ENCODE assay signal across 27 cellular contexts in genomic region chr17:57071991-57072944, GRCh38. TPM values are rescaled to one million over a fixed set of nuclear protein-coding genes. Genes with fewer than 3 reads are reported as not detected.
DNase-seq lines count a peak whose midpoint lies in the region; ATAC-seq, FAIRE-seq and TF ChIP-seq lines count a peak whose summit lies in the region.
"Had no signal": no experiment of that assay in that cellular context is flagged by ENCODE, and none has a peak within 500 bp of the region (broad histone marks: within the 10 kb centered on the region; RNA-seq: fewer than 3 reads in every experiment).

No MANE protein-coding gene starts in this region.

- H3K4ac ChIP-seq in H1 (replicated peaks; ENCODE audit: insufficient read length, low read depth, low read length): no peak overlapping the region

- H3K56ac ChIP-seq in H1 (replicated peaks; ENCODE audit: insufficient read length, low read depth, low read length): no peak overlapping the region

- POLR2A ChIA-PET in SK-N-SH (lab: Yijun Ruan, JAX) (interaction anchor here (0.8 to 1.8 kb wide), 2 partner anchors 12 to 35 kb away, joined by 3 to 8 read pairs; partner anchors contain the start of gene AKAP1), H1 (lab: Charles Lee; ENCODE audit: partially characterized antibody) (interaction anchor here (0.7 to 2.9 kb wide), 5 partner anchors 9 to 21 kb away, joined by 3 to 21 read pairs (median 4); partner anchors contain the start of gene AKAP1)

- peaks cover 15% of the 10 kb centered on the region for H3K27me3 ChIP-seq in SK-N-SH (ENCODE audit: insufficient read depth)
- H3K27me3 ChIP-seq in H1 (replicated peaks in 1 of 4; ENCODE audit: control insufficient read depth in 3 of 4, extremely low read depth in 1 of 4, insufficient read depth in 3 of 4, low read length in 3 of 4): no peaks in the 10 kb centered on the region
- H3K27me3 ChIP-seq: cardiac muscle cell, right atrium auricular region had no signal

- H2BK120ac ChIP-seq in H1 (replicated peaks; ENCODE audit: low read depth, low read length): peak overlapping the region; percentile 89

- H3K79me1 ChIP-seq in H1 (ENCODE audit: low read depth, low read length): no peaks in the 10 kb centered on the region

- no peak overlapping the region; the same call in 1 of the 2 replicates for H2BK5ac ChIP-seq in H1 (ENCODE audit: low read depth, low read length)

- H2BK20ac ChIP-seq in H1 (ENCODE audit: low read length): no peak overlapping the region

- H3K4me2 ChIP-seq in SK-N-SH (no peak overlapping the region), H1 (ENCODE audit: insufficient read depth in 1 of 2, low read depth in 2 of 2, low read length in 2 of 2) (peak overlapping the region in 1 of 2 experiments; percentile 23; a peak in 2 of 4 replicates)

- H2AK5ac ChIP-seq in H1 (ENCODE audit: low read depth, low read length): no peak overlapping the region

- peak; percentile 39 for DNase-seq in SK-N-SH
- no peak for DNase-seq in H1 (ENCODE audit: low read depth in 1 of 2, low spot score in 2 of 2)
- DNase-seq in effector CD8-positive, alpha-beta T cell (lab: John Stamatoyannopoulos, UW): no peak
- no peak for DNase-seq in activated naive CD8-positive, alpha-beta T cell treated with anti-CD3 and anti-CD28 coated beads, Interleukin-2, amount 50 U/mL, for 24 hours
- DNase-seq in COR-L47 (lab: John Stamatoyannopoulos, UW): no peak
- no peak for DNase-seq in stimulated activated CD4-positive, alpha-beta T cell treated with anti-CD3 and anti-CD28 coated beads, Interleukin-4, amount 100 ng/mL, for 4 hours
- DNase-seq: 8988T; activated CD4-positive, alpha-beta T cell treated with anti-CD3 and anti-CD28 coated beads, Interleukin-2, amount 10 ng/mL, durations not matched to agents 7 days and 5 days; activated naive CD4-positive, alpha-beta T cell treated with anti-CD3 and anti-CD28 coated beads for 36 hours; activated T-cell treated with anti-CD3 and anti-CD28 coated beads, Interleukin-2, amount 50 U/mL, for 72 hours; CD8-positive, alpha-beta T cell; DMS153; Karpas-422; left colon; naive B cell; NCI-H1048; NCI-H187 treated with DMSO at 0.1 percent for 48 hours; NCI-H2227 treated with DMSO at 0.1 percent for 48 hours; T-helper 17 cell had no signal

- CTCF ChIA-PET in SK-N-SH (lab: Yijun Ruan, JAX): interaction anchor here (0.6 to 3.4 kb wide), 9 partner anchors 9 to 510 kb away, joined by 3 to 12 read pairs (median 4); no protein-coding TSS in a partner anchor
- CTCF ChIA-PET in H1 (lab: Charles Lee; ENCODE audit: partially characterized antibody): interaction anchor here (0.7 to 2.8 kb wide), 14 partner anchors 8 to 1231 kb away, joined by 3 to 15 read pairs (median 3); partner anchors contain the start of gene AKAP1

- H3K9me2 ChIP-seq in SK-N-SH: no peaks in the 10 kb centered on the region

- TF ChIP-seq EP300 in SK-N-SH (IDR thresholded peaks at IDR 0.05; ENCODE audit: borderline replicate concordance in 1 of 2, low read depth in 1 of 2, low read length in 1 of 2) (peak in 1 of 2 experiments; percentile 49; a peak in 1 of 4 replicates), H1 (IDR thresholded peaks at IDR 0.05; ENCODE audit: borderline replicate concordance in 1 of 2, low read depth in 2 of 2, low read length in 2 of 2) (no peak)

- 51% methylated on average over 5 of the region's 5 CpGs for WGBS in SK-N-SH (ENCODE audit: low lambda C conversion rate)
- WGBS in H1 (ENCODE audit: extremely low coverage in 1 of 2, insufficient coverage in 1 of 2, insufficient read length in 1 of 2, insufficient replicate concordance in 2 of 2, low coverage in 1 of 2, low lambda C conversion rate in 2 of 2, missing lambda C conversion rate in 1 of 2), 2 experiments: 8% methylated on average over 5 of the region's 5 CpGs; no CpG with 5 or more reads in 1 of the 2 experiments
- WGBS in mesodermal cell (ENCODE audit: insufficient coverage in 2 of 2), 2 experiments: 23 to 24% methylated on average over 2 to 3 of the region's 5 CpGs

- no peak overlapping the region for H3K14ac ChIP-seq in H1 (ENCODE audit: insufficient read length)

- no peak overlapping the region for H3K23ac ChIP-seq in H1 (ENCODE audit: insufficient read length)

- no peak for TF ChIP-seq POLR2A in H1 (IDR thresholded peaks at IDR 0.05; ENCODE audit: control extremely low read depth in 1 of 2, low read depth in 2 of 2, low read length in 2 of 2)

- H3K27ac Mint-ChIP-seq in activated naive CD8-positive, alpha-beta T cell treated with anti-CD3 and anti-CD28 coated beads, Interleukin-2, amount 50 U/mL, for 24 hours: no peak overlapping the region
- H3K27ac Mint-ChIP-seq: activated CD4-positive, alpha-beta T cell treated with anti-CD3 and anti-CD28 coated beads, Interleukin-2, amount 10 ng/mL, durations not matched to agents 7 days and 5 days; activated naive CD4-positive, alpha-beta T cell treated with anti-CD3 and anti-CD28 coated beads for 36 hours; activated T-cell treated with anti-CD3 and anti-CD28 coated beads, Interleukin-2, amount 50 U/mL, for 72 hours; CD8-positive, alpha-beta T cell; memory B cell; naive B cell; T-helper 17 cell; type B pancreatic cell had no signal

- no peak for ATAC-seq in SK-N-SH treated with all-trans-retinoic acid at 6 μM for 48 hours
- no peak for ATAC-seq in activated naive CD8-positive, alpha-beta T cell treated with anti-CD3 and anti-CD28 coated beads, Interleukin-2, amount 50 U/mL, for 24 hours
- ATAC-seq: activated T-cell treated with anti-CD3 and anti-CD28 coated beads, Interleukin-2, amount 50 U/mL, for 72 hours; CD8-positive, alpha-beta T cell; left colon; T-helper 17 cell had no signal

- H2BK15ac ChIP-seq in H1 (ENCODE audit: low read length): no peak overlapping the region

- no peaks in the 10 kb centered on the region for H3K4me1 Mint-ChIP-seq in activated naive CD8-positive, alpha-beta T cell treated with anti-CD3 and anti-CD28 coated beads, Interleukin-2, amount 50 U/mL, for 24 hours
- H3K4me1 Mint-ChIP-seq: activated CD4-positive, alpha-beta T cell treated with anti-CD3 and anti-CD28 coated beads, Interleukin-2, amount 10 ng/mL, durations not matched to agents 7 days and 5 days; T-helper 17 cell had no signal

- no peaks in the 10 kb centered on the region for H3K23me2 ChIP-seq in H1 (ENCODE audit: low read depth, low read length)

- H4K8ac ChIP-seq in H1 (ENCODE audit: extremely low read depth, insufficient read depth, low read length): no peak overlapping the region

- no peaks in the 10 kb centered on the region for H3K4me1 ChIP-seq in SK-N-SH (ENCODE audit: control insufficient read depth in 1 of 2, insufficient read depth in 2 of 2, low read depth in 1 of 2, low read length in 1 of 2)
- H3K4me1 ChIP-seq in H1 (replicated peaks in 1 of 4; ENCODE audit: control insufficient read depth in 3 of 4, insufficient read depth in 4 of 4, low read length in 3 of 4): peaks cover 0 to 15% (median 8%) of the 10 kb centered on the region in 4 experiments; a peak in 5 of 7 replicates
- peaks cover 4% of the 10 kb centered on the region for H3K4me1 ChIP-seq in mesodermal cell (ENCODE audit: control insufficient read depth, insufficient read depth, low read length, poor library complexity, severe bottlenecking)
- H3K4me1 ChIP-seq: right atrium auricular region had no signal

- H3K79me2 ChIP-seq in SK-N-SH (ENCODE audit: insufficient read depth) (no peaks in the 10 kb centered on the region), H1 (ENCODE audit: control insufficient read depth in 1 of 2, insufficient read depth in 2 of 2, low read length in 2 of 2) (no peaks in the 10 kb centered on the region)

- TF ChIP-seq CTCF in SK-N-SH (IDR thresholded peaks at IDR 0.05): no peak
- TF ChIP-seq CTCF in H1 (IDR thresholded peaks at IDR 0.05; ENCODE audit: control extremely low read depth in 1 of 3, insufficient read depth in 1 of 3, low read depth in 1 of 3, low read length in 3 of 3): no peak

- H2BK12ac ChIP-seq in H1 (ENCODE audit: low read depth, low read length): no peak overlapping the region

- no peaks in the 10 kb centered on the region for H3K9me3 Mint-ChIP-seq in activated naive CD8-positive, alpha-beta T cell treated with anti-CD3 and anti-CD28 coated beads, Interleukin-2, amount 50 U/mL, for 24 hours
- H3K9me3 Mint-ChIP-seq: activated CD4-positive, alpha-beta T cell treated with anti-CD3 and anti-CD28 coated beads, Interleukin-2, amount 10 ng/mL, durations not matched to agents 7 days and 5 days; activated naive CD4-positive, alpha-beta T cell treated with anti-CD3 and anti-CD28 coated beads for 36 hours; activated T-cell treated with anti-CD3 and anti-CD28 coated beads, Interleukin-2, amount 50 U/mL, for 72 hours; CD8-positive, alpha-beta T cell; memory B cell; naive B cell; type B pancreatic cell had no signal

- no peak overlapping the region for H3K4me3 Mint-ChIP-seq in activated naive CD8-positive, alpha-beta T cell treated with anti-CD3 and anti-CD28 coated beads, Interleukin-2, amount 50 U/mL, for 24 hours
- H3K4me3 Mint-ChIP-seq: activated CD4-positive, alpha-beta T cell treated with anti-CD3 and anti-CD28 coated beads, Interleukin-2, amount 10 ng/mL, durations not matched to agents 7 days and 5 days; activated naive CD4-positive, alpha-beta T cell treated with anti-CD3 and anti-CD28 coated beads for 36 hours; activated T-cell treated with anti-CD3 and anti-CD28 coated beads, Interleukin-2, amount 50 U/mL, for 72 hours; CD8-positive, alpha-beta T cell; memory B cell; naive B cell; T-helper 17 cell; type B pancreatic cell had no signal

- H3K9ac ChIP-seq in SK-N-SH (no peak overlapping the region), H1 (replicated peaks in 1 of 4; ENCODE audit: extremely low read depth in 1 of 4, low read depth in 3 of 4, low read length in 3 of 4) (no peak overlapping the region)

- peak overlapping the region; percentile 24 for H4K5ac ChIP-seq in H1 (ENCODE audit: insufficient read length, low read depth, low read length)

- peaks cover 9% of the 10 kb centered on the region for H3K27me3 Mint-ChIP-seq in activated naive CD8-positive, alpha-beta T cell treated with anti-CD3 and anti-CD28 coated beads, Interleukin-2, amount 50 U/mL, for 24 hours
- H3K27me3 Mint-ChIP-seq: T-helper 17 cell, type B pancreatic cell had no signal

- H3K4me3 ChIP-seq in SK-N-SH (ENCODE audit: low read depth in 2 of 2, low read length in 1 of 2) (no peak overlapping the region), H1 (ENCODE audit: extremely low read depth in 1 of 4, insufficient read depth in 2 of 4, low read depth in 3 of 4, low read length in 4 of 4) (0 out of 8 replicates have a peak overlapping the region, but pooled peaks of 1 of the 4 experiments have one; percentile 9), mesodermal cell (ENCODE audit: extremely low read depth, insufficient read depth, low read length, poor library complexity, severe bottlenecking) (no peak overlapping the region)
- H3K4me3 ChIP-seq: cardiac muscle cell, right atrium auricular region had no signal

- no peak overlapping the region for H4K91ac ChIP-seq in H1 (replicated peaks; ENCODE audit: insufficient read length, low read length)

- H3K36me3 ChIP-seq in SK-N-SH (replicated peaks in 1 of 2; ENCODE audit: control insufficient read depth in 1 of 2, insufficient read depth in 2 of 2, low read length in 1 of 2) (no peaks in the 10 kb centered on the region), H1 (ENCODE audit: control insufficient read depth in 2 of 4, insufficient read depth in 4 of 4, low read length in 3 of 4) (no peaks in the 10 kb centered on the region), mesodermal cell (ENCODE audit: control insufficient read depth, insufficient read depth, low read length) (no peaks in the 10 kb centered on the region)
- H3K36me3 ChIP-seq: cardiac muscle cell, right atrium auricular region had no signal

- no peak overlapping the region for H3K18ac ChIP-seq in H1 (ENCODE audit: extremely low read depth, low read length)

- H2AFZ ChIP-seq in SK-N-SH (ENCODE audit: low read depth): no peak overlapping the region
- H2AFZ ChIP-seq in H1 (ENCODE audit: low read length): no peak overlapping the region

- H3K9me3 ChIP-seq in SK-N-SH (no peaks in the 10 kb centered on the region), H1 (ENCODE audit: insufficient read depth in 2 of 2, low read depth in 1 of 2, low read length in 1 of 2) (no peaks in the 10 kb centered on the region), mesodermal cell (ENCODE audit: control insufficient read depth, low read length) (no peaks in the 10 kb centered on the region)
- H3K9me3 ChIP-seq: right atrium auricular region had no signal

- no peaks in the 10 kb centered on the region for H4K20me1 ChIP-seq in SK-N-SH (ENCODE audit: insufficient read depth)
- H4K20me1 ChIP-seq in H1 (replicated peaks in 1 of 2; ENCODE audit: control insufficient read depth in 1 of 2, insufficient read depth in 2 of 2, low read length in 2 of 2): no peaks in the 10 kb centered on the region

- H3K36me3 Mint-ChIP-seq in activated naive CD8-positive, alpha-beta T cell treated with anti-CD3 and anti-CD28 coated beads, Interleukin-2, amount 50 U/mL, for 24 hours (ENCODE audit: low read depth): no peaks in the 10 kb centered on the region
- H3K36me3 Mint-ChIP-seq: CD8-positive, alpha-beta T cell; memory B cell; naive B cell; type B pancreatic cell had no signal

- H3K27ac ChIP-seq in SK-N-SH (ENCODE audit: low read depth in 2 of 2, low read length in 1 of 2) (no peak overlapping the region; a peak in 1 of 4 replicates), H1 (ENCODE audit: low read depth, low read length) (no peak overlapping the region; the same call in 1 of the 2 replicates), mesodermal cell (ENCODE audit: low read depth, low read length, severe bottlenecking) (peak overlapping the region; percentile 17)
- H3K27ac ChIP-seq: cardiac muscle cell, right atrium auricular region had no signal

- no peak for TF ChIP-seq RAD21 in SK-N-SH (IDR thresholded peaks at IDR 0.05; ENCODE audit: low read length)
- TF ChIP-seq RAD21 in H1 (IDR thresholded peaks at IDR 0.05 in 1 of 2, conservative IDR thresholded peaks at IDR 0.05 in 1 of 2; ENCODE audit: low read depth in 2 of 2, low read length in 2 of 2): no peak

- peak; percentile 80 for FAIRE-seq in H1 (lab: Jason Lieb, UNC)
- FAIRE-seq: endothelial cell of umbilical vein, RCC 7860 had no signal

- H3F3A ChIP-seq in SK-N-SH (replicated peaks; ENCODE audit: insufficient read depth): no peaks in the 10 kb centered on the region

RNA-seq across cellular contexts. Expression of gene AKAP1, which starts 12.8 kb away (rescaled TPM):
- polyA plus RNA-seq in SK-N-SH (2012; rRNA removed) (23.7 and 36.3 TPM in 2 replicates), H1 (2011; rRNA removed) (156 and 195 TPM in 2 replicates)
- polyA plus RNA-seq in SK-N-SH (2012; cell fraction: cytosol; rRNA removed): 17.5 and 19.6 TPM in 2 replicates
- polyA plus RNA-seq in SK-N-SH (2012; cell fraction: nucleus; rRNA removed): 106 and 135 TPM in 2 replicates
- total RNA-seq in H1 (2021; fragmentation: NEBNext Ultra II Directional; extraction: Animal tissue kit (Norgen Biotek cat#: 25700)): 110 and 120 TPM in 2 replicates
- polyA plus RNA-seq in H1 (2011; cell fraction: cytosol; rRNA removed): 142 TPM
- 377 TPM for polyA plus RNA-seq in H1 (2011; cell fraction: nucleus; rRNA removed)
- polyA plus RNA-seq in H1 (2012, experiment 1 of 2): 83.6 to 102 TPM (median 91.8 TPM) in 4 replicates
- 36.0 TPM for polyA plus RNA-seq in H1 (2012, experiment 2 of 2)
- polyA plus RNA-seq in H1 (2013, experiment 1 of 2): 166 TPM
- polyA plus RNA-seq in H1 (2013, experiment 2 of 2): 181 TPM
- 331 and 335 TPM in 2 replicates for polyA minus RNA-seq in H1 (2011; rRNA and poly(A)+ RNA removed)
- polyA minus RNA-seq in H1 (2011; cell fraction: cytosol; rRNA and poly(A)+ RNA removed): 139 TPM
- 80.5 TPM for polyA minus RNA-seq in H1 (2011; cell fraction: nucleus; rRNA and poly(A)+ RNA removed)
- 10.3 TPM for polyA plus RNA-seq in mesodermal cell (2013, experiment 1 of 2)
- 8.4 TPM for polyA plus RNA-seq in mesodermal cell (2013, experiment 2 of 2)

Comparison
In these comparisons a context has a peak if more than half of its experiments do, and no peak if none do; other contexts are left out.
1. Of the 17 proteins assayed by ChIP-seq in both H1 and SK-N-SH: peak only in H1: JUND, TCF12, TEAD4 and YY1; only in SK-N-SH: none; in both: none; in neither: 12; mixed calls (peak in some experiments, not most) for 1.